Comparison of ENCODE assay signal across 8 cellular contexts in genomic region chr1:59947047-59947938, GRCh38. TPM values are rescaled to one million over a fixed set of nuclear protein-coding genes. Genes with fewer than 3 reads are reported as not detected.
DNase-seq lines count a peak whose midpoint lies in the region; ATAC-seq, FAIRE-seq and TF ChIP-seq lines count a peak whose summit lies in the region.

No MANE protein-coding gene starts in this region.

- no peaks in the 10 kb centered on the region for H3K9me3 Mint-ChIP-seq in progenitor cell of endocrine pancreas (ENCODE audit: low read depth)

- no peak overlapping the region for H3K27ac Mint-ChIP-seq in progenitor cell of endocrine pancreas

- H3K4me1 Mint-ChIP-seq in progenitor cell of endocrine pancreas (ENCODE audit: low read depth): no peaks in the 10 kb centered on the region

- DNase-seq in GM03348 (ENCODE audit: low spot score) (peak; percentile 80), RCC 7860 (ENCODE audit: low spot score) (peak; percentile 26), Right ventricle myocardium superior (peak; percentile 52), progenitor cell of endocrine pancreas (ENCODE audit: low spot score, unreplicated experiment) (peak; percentile 34), OCI-M2 (lab: John Stamatoyannopoulos, UW; ENCODE audit: unreplicated experiment) (no peak)
- peak; percentile 42 for DNase-seq in activated naive CD4-positive, alpha-beta T cell treated with anti-CD3 and anti-CD28 coated beads, Interleukin-2, amount 50 U/mL, for 16 hours

- no peak overlapping the region for H3K4me3 Mint-ChIP-seq in progenitor cell of endocrine pancreas (ENCODE audit: low read depth)

- TF ChIP-seq RAD21 in Ishikawa (IDR thresholded peaks at IDR 0.05; ENCODE audit: low read depth): peak; percentile 96

- peak; percentile 91 for TF ChIP-seq CTCF in progenitor cell of endocrine pancreas (IDR thresholded peaks at IDR 0.05; ENCODE audit: unreplicated experiment)

- peak; percentile 8 for FAIRE-seq in RCC 7860 (lab: Jason Lieb, UNC)

- no peaks in the 10 kb centered on the region for H3K36me3 Mint-ChIP-seq in progenitor cell of endocrine pancreas (ENCODE audit: insufficient read depth)

- intact Hi-C loops in Right ventricle myocardium superior (cut with DNase I): no loop called here

- peaks cover 9% of the 10 kb centered on the region for H3K27me3 Mint-ChIP-seq in progenitor cell of endocrine pancreas

- TF ChIP-seq EP300 in Ishikawa (IDR thresholded peaks at IDR 0.05; ENCODE audit: borderline replicate concordance): no peak

- ATAC-seq in GM21717 (IDR thresholded peaks at IDR 0.05; ENCODE audit: unreplicated experiment) (peak; percentile 96), Right ventricle myocardium superior (ENCODE audit: poor library complexity) (peak; percentile 92)

TF ChIP-seq in Ishikawa, 13 proteins besides CTCF, POLR2A, EP300 and RAD21:
- TF ChIP-seq EGR1 (IDR thresholded peaks at IDR 0.05) (no peak), FOXM1 (IDR thresholded peaks at IDR 0.05; ENCODE audit: borderline replicate concordance, low read depth) (no peak), CREB1 (IDR thresholded peaks at IDR 0.05; ENCODE audit: low read depth) (no peak), TEAD4 (IDR thresholded peaks at IDR 0.05) (no peak), TAF1 (IDR thresholded peaks at IDR 0.05; ENCODE audit: low read depth) (no peak), TCF12 (IDR thresholded peaks at IDR 0.05; ENCODE audit: low read depth) (no peak)
- TF ChIP-seq, protein P1, sequence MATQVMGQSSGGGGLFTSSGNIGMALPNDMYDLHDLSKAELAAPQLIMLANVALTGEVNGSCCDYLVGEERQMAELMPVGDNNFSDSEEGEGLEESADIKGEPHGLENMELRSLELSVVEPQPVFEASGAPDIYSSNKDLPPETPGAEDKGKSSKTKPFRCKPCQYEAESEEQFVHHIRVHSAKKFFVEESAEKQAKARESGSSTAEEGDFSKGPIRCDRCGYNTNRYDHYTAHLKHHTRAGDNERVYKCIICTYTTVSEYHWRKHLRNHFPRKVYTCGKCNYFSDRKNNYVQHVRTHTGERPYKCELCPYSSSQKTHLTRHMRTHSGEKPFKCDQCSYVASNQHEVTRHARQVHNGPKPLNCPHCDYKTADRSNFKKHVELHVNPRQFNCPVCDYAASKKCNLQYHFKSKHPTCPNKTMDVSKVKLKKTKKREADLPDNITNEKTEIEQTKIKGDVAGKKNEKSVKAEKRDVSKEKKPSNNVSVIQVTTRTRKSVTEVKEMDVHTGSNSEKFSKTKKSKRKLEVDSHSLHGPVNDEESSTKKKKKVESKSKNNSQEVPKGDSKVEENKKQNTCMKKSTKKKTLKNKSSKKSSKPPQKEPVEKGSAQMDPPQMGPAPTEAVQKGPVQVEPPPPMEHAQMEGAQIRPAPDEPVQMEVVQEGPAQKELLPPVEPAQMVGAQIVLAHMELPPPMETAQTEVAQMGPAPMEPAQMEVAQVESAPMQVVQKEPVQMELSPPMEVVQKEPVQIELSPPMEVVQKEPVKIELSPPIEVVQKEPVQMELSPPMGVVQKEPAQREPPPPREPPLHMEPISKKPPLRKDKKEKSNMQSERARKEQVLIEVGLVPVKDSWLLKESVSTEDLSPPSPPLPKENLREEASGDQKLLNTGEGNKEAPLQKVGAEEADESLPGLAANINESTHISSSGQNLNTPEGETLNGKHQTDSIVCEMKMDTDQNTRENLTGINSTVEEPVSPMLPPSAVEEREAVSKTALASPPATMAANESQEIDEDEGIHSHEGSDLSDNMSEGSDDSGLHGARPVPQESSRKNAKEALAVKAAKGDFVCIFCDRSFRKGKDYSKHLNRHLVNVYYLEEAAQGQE (IDR thresholded peaks at IDR 0.05; ENCODE audit: low read depth): no peak
- TF ChIP-seq, protein P2, sequence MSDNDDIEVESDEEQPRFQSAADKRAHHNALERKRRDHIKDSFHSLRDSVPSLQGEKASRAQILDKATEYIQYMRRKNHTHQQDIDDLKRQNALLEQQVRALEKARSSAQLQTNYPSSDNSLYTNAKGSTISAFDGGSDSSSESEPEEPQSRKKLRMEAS (IDR thresholded peaks at IDR 0.05): no peak

RNA-seq across cellular contexts. Expression of gene CYP2J2, which starts 20.7 kb away (rescaled TPM):
- total RNA-seq in Right ventricle myocardium superior: 50.6 TPM
- 0.58 and 1.0 TPM in 2 replicates for total RNA-seq in progenitor cell of endocrine pancreas

Comparison
In these comparisons a context has a peak if more than half of its experiments do, and no peak if none do; other contexts are left out.
1. RNA of gene CYP2J2, which starts 20.7 kb away (total RNA-seq): 50.6 TPM in Right ventricle myocardium superior (single experiment); 0.58 to 1.0 TPM in progenitor cell of endocrine pancreas; every median in the first group is over 10 times any median in the second.